ENCODE assay signal across 15 cellular contexts in the genomic region with DNA sequence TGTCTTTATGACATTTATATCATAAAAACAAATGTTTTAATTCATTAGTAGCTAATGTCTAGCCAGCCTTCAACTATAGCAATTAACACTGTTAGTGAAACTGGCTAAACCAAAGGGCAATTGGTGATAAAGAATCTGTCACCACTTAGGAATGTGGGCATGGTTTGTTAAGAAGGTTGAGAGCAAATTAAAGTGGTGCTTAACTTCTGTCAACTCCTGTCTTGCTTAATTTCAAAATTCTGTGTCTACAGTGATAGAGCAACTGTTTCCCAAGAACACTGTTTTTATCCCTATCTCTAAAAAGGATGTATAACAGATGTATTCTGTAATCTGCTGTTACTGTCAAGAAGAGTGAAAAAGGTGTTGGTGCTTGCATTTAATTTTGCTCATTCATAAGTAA. TPM values are rescaled to one million over a fixed set of nuclear protein-coding genes. Genes with fewer than 3 reads are reported as not detected.
A peak's percentile ranks its signal among the peaks of the same experiment; 100 is the strongest.
DNase-seq lines count a peak whose midpoint lies in the region; ATAC-seq lines count a peak whose summit lies in the region.
"Had no signal": no experiment of that assay in that cellular context is flagged by ENCODE, and none has a peak within 500 bp of the region (broad histone marks: within the 10 kb centered on the region; RNA-seq: fewer than 3 reads in every experiment).

No MANE protein-coding gene starts in this region.

- peak; percentile 58 for DNase-seq in A172 (ENCODE audit: low spot score)
- peak; percentile 31 for DNase-seq in GM23248
- DNase-seq in amniotic epithelial cell (ENCODE audit: low read depth), result peak; percentile 78
- peak; percentile 41 for DNase-seq in iris pigment epithelial cell (ENCODE audit: low read depth)
- DNase-seq in globus pallidus (ENCODE audit: low spot score), result no peak
- no peak for DNase-seq in SIG-M5 treated with dmso at 0.1 percent for 504 hours (lab: John Stamatoyannopoulos, UW; ENCODE audit: unreplicated experiment)
- DNase-seq in T-helper 2 cell, result no peak
- DNase-seq: activated CD4-positive, alpha-beta memory T cell treated with anti-CD3 and anti-CD28 coated beads, Interleukin-2, amount 10 ng/mL, durations not matched to agents 7 days and 5 days; activated naive CD8-positive, alpha-beta T cell treated with anti-CD3 and anti-CD28 coated beads, Interleukin-2, amount 10 ng/mL, durations not matched to agents 7 days and 5 days; effector memory CD8-positive, alpha-beta T cell; naive thymus-derived CD4-positive, alpha-beta T cell; NCI-H1694 treated with DMSO at 0.1 percent for 48 hours had no signal

- peaks cover 23% of the 10 kb centered on the region for H3K36me3 ChIP-seq in GM23248 (ENCODE audit: low read depth)

- H3K79me2 ChIP-seq in GM23248 (ENCODE audit: insufficient read depth), result 0 out of 2 replicates have a peak, but pooled peaks cover 4% of the 10 kb centered on the region

- no peak overlapping the region for H3K4me2 ChIP-seq in GM23248 (ENCODE audit: unreplicated experiment)

- H3K9me3 ChIP-seq in GM23248 (ENCODE audit: low read depth), result no peaks in the 10 kb centered on the region

- no peaks in the 10 kb centered on the region for H3K27me3 ChIP-seq in GM23248 (replicated peaks; ENCODE audit: insufficient read depth)
- H3K27me3 ChIP-seq: tibial nerve had no signal

- in situ Hi-C loops in GM23248 (cut with MboI), result no loop called here

- H3K4me3 ChIP-seq in GM23248, result no peak overlapping the region
- H3K4me3 ChIP-seq: skin epidermis, tibial nerve had no signal

- H3K4me1 ChIP-seq in GM23248 (ENCODE audit: insufficient read depth), result peaks cover 8% of the 10 kb centered on the region

- H4K20me1 ChIP-seq in GM23248 (ENCODE audit: insufficient read depth), result no peaks in the 10 kb centered on the region

- H3F3A ChIP-seq in GM23248 (ENCODE audit: insufficient read depth), result peaks cover 19% of the 10 kb centered on the region; the same call in 1 of the 2 replicates

- no peak overlapping the region for H3K9ac ChIP-seq in GM23248

- H2AFZ ChIP-seq in GM23248, result no peak overlapping the region

- ATAC-seq in GM21723 (IDR thresholded peaks at IDR 0.05; ENCODE audit: unreplicated experiment), result no peak
- ATAC-seq: effector memory CD8-positive, alpha-beta T cell; naive thymus-derived CD4-positive, alpha-beta T cell had no signal

- no peaks in the 10 kb centered on the region for H3K9me2 ChIP-seq in GM23248 (ENCODE audit: insufficient read depth)

- no peak overlapping the region for H3K27ac ChIP-seq in GM23248
- H3K27ac ChIP-seq: skin epidermis, tibial nerve had no signal

RNA-seq across cellular contexts. Expression of gene CFAP36, which starts 36.5 kb away (rescaled TPM):
- total RNA-seq in A172 (2014; rRNA removed; shearing (Covaris generic)), result 64.9 and 81.7 TPM in 2 replicates
- 16.7 and 25.7 TPM in 2 replicates for total RNA-seq in GM23248 (2014; rRNA removed; shearing (Covaris generic))
- polyA plus RNA-seq in GM23248 (2016; fragmentation: Nextera tagmentation; extraction: Ambion mirVana), result 54.8 and 56.4 TPM in 2 replicates

Comparison
In these comparisons a context has a peak if more than half of its experiments do, and no peak if none do; other contexts are left out.
1. DNase-seq: peak in A172 (single experiment), GM23248 (single experiment), amniotic epithelial cell (single experiment) and iris pigment epithelial cell (single experiment); none in globus pallidus (single experiment), SIG-M5 treated with dmso at 0.1 percent for 504 hours (single experiment) and T-helper 2 cell (0 of 5).